28 cellular contexts compared by ENCODE assay signal in genomic region chr9:95441081-95441480, GRCh38.
"Had no signal": no experiment of that assay in that cellular context is flagged by ENCODE, and none has a peak within 500 bp of the region (broad histone marks: within the 10 kb centered on the region; RNA-seq: fewer than 3 reads in every experiment).

No MANE protein-coding gene starts in this region.

- H3K79me2 ChIP-seq: hepatocyte, parathyroid adenoma had no signal

- H3K4me3 ChIP-seq: esophagus squamous epithelium, heart left ventricle, hepatocyte, lung, mucosa of descending colon, right lobe of liver, thoracic aorta, tibial nerve, upper lobe of left lung had no signal

- DNase-seq: cortex of kidney; effector memory CD8-positive, alpha-beta T cell; erythroblast; esophagus squamous epithelium; foreskin melanocyte; heart left ventricle; kidney; mesenchymal stem cell; mucosa of descending colon; naive B cell; right lobe of liver; small intestine; stimulated activated CD4-positive, alpha-beta T cell treated with anti-CD3 and anti-CD28 coated beads, Interleukin-15, amount 100 ng/mL, for 24 hours; stimulated activated CD4-positive, alpha-beta T cell treated with anti-CD3 and anti-CD28 coated beads, Interleukin-2, amount 100 ng/mL, for 48 hours; stimulated activated naive B cell treated with anti-CD40 and anti-IgM and Interleukin-4, amounts not matched to agents 10 μg/mL and 1 μg/mL and 100 μg/mL, for 72 hours; upper lobe of left lung had no signal

- H3K27ac Mint-ChIP-seq: effector memory CD8-positive, alpha-beta T cell; mesothelial cell of epicardium; naive B cell; natural killer cell treated with Interleukin-12 subunit alpha and Interleukin-12 subunit beta and Interleukin-15 and Interleukin-18, amount 100 ng/mL, for 72 hours; progenitor cell of endocrine pancreas; stimulated activated naive B cell treated with anti-CD40 and anti-IgM and Interleukin-4, amounts not matched to agents 10 μg/mL and 1 μg/mL and 100 μg/mL, for 72 hours; stimulated activated naive CD8-positive, alpha-beta T cell treated with anti-CD3 and anti-CD28 coated beads, Interleukin-15, Interleukin-2, amounts not matched to agents 100 ng/mL and 50 ng/mL, for 24 hours had no signal

- H3K27me3 ChIP-seq: esophagus squamous epithelium, heart left ventricle, hepatocyte, right lobe of liver, tibial nerve, upper lobe of left lung had no signal

- H3K36me3 ChIP-seq: neutrophil had no signal

- H3K27me3 Mint-ChIP-seq: effector memory CD8-positive, alpha-beta T cell; progenitor cell of endocrine pancreas; stimulated activated naive CD8-positive, alpha-beta T cell treated with anti-CD3 and anti-CD28 coated beads, Interleukin-15, Interleukin-2, amounts not matched to agents 100 ng/mL and 50 ng/mL, for 24 hours had no signal

- H3K4me1 Mint-ChIP-seq: mesothelial cell of epicardium had no signal

- H2AFZ ChIP-seq: hepatocyte, parathyroid adenoma had no signal

- H3K36me3 Mint-ChIP-seq: naive B cell; natural killer cell treated with Interleukin-12 subunit alpha and Interleukin-12 subunit beta and Interleukin-15 and Interleukin-18, amount 100 ng/mL, for 72 hours had no signal

- H3K27ac ChIP-seq: esophagus squamous epithelium, heart left ventricle, hepatocyte, neutrophil, parathyroid adenoma, right lobe of liver, thoracic aorta, tibial nerve, upper lobe of left lung had no signal

- H3K9me3 Mint-ChIP-seq: effector memory CD8-positive, alpha-beta T cell; mesothelial cell of epicardium; natural killer cell treated with Interleukin-12 subunit alpha and Interleukin-12 subunit beta and Interleukin-15 and Interleukin-18, amount 100 ng/mL, for 72 hours; stimulated activated naive CD8-positive, alpha-beta T cell treated with anti-CD3 and anti-CD28 coated beads, Interleukin-15, Interleukin-2, amounts not matched to agents 100 ng/mL and 50 ng/mL, for 24 hours had no signal

- H3K4me3 Mint-ChIP-seq: effector memory CD8-positive, alpha-beta T cell; mesothelial cell of epicardium; naive B cell; natural killer cell treated with Interleukin-12 subunit alpha and Interleukin-12 subunit beta and Interleukin-15 and Interleukin-18, amount 100 ng/mL, for 72 hours; neural crest cell; stimulated activated naive B cell treated with anti-CD40 and anti-IgM and Interleukin-4, amounts not matched to agents 10 μg/mL and 1 μg/mL and 100 μg/mL, for 72 hours; stimulated activated naive CD8-positive, alpha-beta T cell treated with anti-CD3 and anti-CD28 coated beads, Interleukin-15, Interleukin-2, amounts not matched to agents 100 ng/mL and 50 ng/mL, for 24 hours had no signal

- H3K4me1 ChIP-seq: esophagus squamous epithelium, heart left ventricle, parathyroid adenoma, right lobe of liver, tibial nerve, upper lobe of left lung had no signal

- ATAC-seq: effector memory CD8-positive, alpha-beta T cell; heart left ventricle; left lobe of liver; natural killer cell treated with Interleukin-12 subunit alpha and Interleukin-12 subunit beta and Interleukin-15 and Interleukin-18, amount 100 ng/mL, for 72 hours; stimulated activated naive B cell treated with anti-CD40 and anti-IgM and Interleukin-4, amounts not matched to agents 10 μg/mL and 1 μg/mL and 100 μg/mL, for 72 hours had no signal

- H3K9me3 ChIP-seq: esophagus squamous epithelium, heart left ventricle, mucosa of descending colon, neutrophil, right lobe of liver, thoracic aorta, tibial nerve, upper lobe of left lung had no signal

- H3K4me2 ChIP-seq: hepatocyte had no signal
